ENCODE assay signal across 14 cellular contexts in the genomic region with DNA sequence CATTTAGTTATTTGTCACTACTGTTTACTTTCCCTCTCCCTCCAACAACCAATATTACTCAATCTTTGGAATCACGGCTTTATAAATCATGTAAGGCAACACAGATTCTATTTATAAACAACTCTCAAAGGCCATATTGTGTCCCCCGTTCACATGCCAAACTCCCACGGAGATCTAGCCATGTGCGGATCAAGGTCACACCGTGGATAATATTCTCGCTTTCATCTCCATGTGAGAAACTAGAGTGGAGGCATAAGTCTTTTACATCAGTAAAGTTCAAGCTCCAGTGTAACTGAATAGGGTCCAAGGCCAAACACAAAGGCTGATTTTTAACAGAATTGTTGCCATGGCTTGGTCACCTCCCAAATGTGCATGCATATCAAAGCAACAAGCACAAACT.
"Had no signal": no experiment of that assay in that cellular context is flagged by ENCODE, and none has a peak within 500 bp of the region (broad histone marks: within the 10 kb centered on the region; RNA-seq: fewer than 3 reads in every experiment).

No MANE protein-coding gene starts in this region.

- ATAC-seq: activated T-helper 17 cell treated with anti-CD3 and anti-CD28 coated beads, Interleukin-2, amount 50 U/mL, for 72 hours; effector memory CD8-positive, alpha-beta T cell; naive thymus-derived CD4-positive, alpha-beta T cell; sciatic nerve; stimulated activated naive B cell treated with anti-CD40 and anti-IgM and Interleukin-4, amounts not matched to agents 10 μg/mL and 1 μg/mL and 100 μg/mL, for 72 hours had no signal

- DNase-seq: activated B cell treated with CpG ODN at 0.5 μM for 24 hours; activated CD4-positive, alpha-beta T cell treated with anti-CD3 and anti-CD28 coated beads, Interleukin-2, amount 10 ng/mL, durations not matched to agents 24 days and 14 days; activated CD8-positive, alpha-beta memory T cell treated with anti-CD3 and anti-CD28 coated beads for 24 hours; activated naive CD4-positive, alpha-beta T cell treated with anti-CD3 and anti-CD28 coated beads for 36 hours; central memory CD4-positive, alpha-beta T cell; effector memory CD8-positive, alpha-beta T cell; hypothalamus; kidney glomerular epithelial cell; naive thymus-derived CD4-positive, alpha-beta T cell; nucleus accumbens; stimulated activated CD4-positive, alpha-beta T cell treated with anti-CD3 and anti-CD28 coated beads, Interleukin-2, amount 100 ng/mL, for 24 hours; stimulated activated naive B cell treated with anti-CD40 and anti-IgM and Interleukin-4, amounts not matched to agents 10 μg/mL and 1 μg/mL and 100 μg/mL, for 72 hours had no signal
